In genomic region chr3:119571230-119571629, GRCh38 we compare ENCODE assay signal across 21 cellular contexts. TPM values are rescaled to one million over a fixed set of nuclear protein-coding genes. Genes with fewer than 3 reads are reported as not detected.
"Had no signal": no experiment of that assay in that cellular context is flagged by ENCODE, and none has a peak within 500 bp of the region (broad histone marks: within the 10 kb centered on the region; RNA-seq: fewer than 3 reads in every experiment).

No MANE protein-coding gene starts in this region.

- H3K9me3 ChIP-seq: breast epithelium, neutrophil, pancreas, sigmoid colon, suprapubic skin, transverse colon had no signal

- H3K27me3 ChIP-seq: breast epithelium, hepatocyte, neutrophil, pancreas, sigmoid colon, suprapubic skin, transverse colon had no signal

- H3K4me3 Mint-ChIP-seq: activated CD4-positive, alpha-beta T cell treated with anti-CD3 and anti-CD28 coated beads, Interleukin-2, amount 10 ng/mL, durations not matched to agents 24 days and 14 days; activated CD8-positive, alpha-beta T cell treated with anti-CD3 and anti-CD28 coated beads, Interleukin-2, amount 10 ng/mL, durations not matched to agents 7 days and 5 days; activated naive CD4-positive, alpha-beta T cell treated with anti-CD3 and anti-CD28 coated beads for 36 hours; activated naive CD8-positive, alpha-beta T cell treated with anti-CD3 and anti-CD28 coated beads, Interleukin-2, amount 50 U/mL, for 24 hours; activated T-cell treated with anti-CD3 and anti-CD28 coated beads, Interleukin-2, amount 50 U/mL, for 24 hours; memory B cell; natural killer cell had no signal

- DNase-seq: activated CD4-positive, alpha-beta T cell treated with anti-CD3 and anti-CD28 coated beads, Interleukin-2, amount 10 ng/mL, durations not matched to agents 24 days and 14 days; activated CD8-positive, alpha-beta T cell treated with anti-CD3 and anti-CD28 coated beads, Interleukin-2, amount 10 ng/mL, durations not matched to agents 7 days and 5 days; activated naive CD4-positive, alpha-beta T cell treated with anti-CD3 and anti-CD28 coated beads for 36 hours; activated naive CD8-positive, alpha-beta T cell treated with anti-CD3 and anti-CD28 coated beads, Interleukin-2, amount 50 U/mL, for 24 hours; activated T-cell treated with anti-CD3 and anti-CD28 coated beads, Interleukin-2, amount 50 U/mL, for 24 hours; effector CD8-positive, alpha-beta T cell; natural killer cell; pancreas; sigmoid colon; stimulated activated CD4-positive, alpha-beta T cell treated with anti-CD3 and anti-CD28 coated beads, Interleukin-2, amount 100 ng/mL, for 24 hours; stimulated activated naive CD8-positive, alpha-beta T cell treated with anti-CD3 and anti-CD28 coated beads, Interleukin-15, Interleukin-2, amounts not matched to agents 100 U/mL and 50 U/mL, for 24 hours; T1000; transverse colon had no signal

- H3K4me2 ChIP-seq: hepatocyte had no signal

- H3K4me1 Mint-ChIP-seq: memory B cell, natural killer cell had no signal

- H3K27ac Mint-ChIP-seq: activated CD4-positive, alpha-beta T cell treated with anti-CD3 and anti-CD28 coated beads, Interleukin-2, amount 10 ng/mL, durations not matched to agents 24 days and 14 days; activated CD8-positive, alpha-beta T cell treated with anti-CD3 and anti-CD28 coated beads, Interleukin-2, amount 10 ng/mL, durations not matched to agents 7 days and 5 days; activated naive CD4-positive, alpha-beta T cell treated with anti-CD3 and anti-CD28 coated beads for 36 hours; activated naive CD8-positive, alpha-beta T cell treated with anti-CD3 and anti-CD28 coated beads, Interleukin-2, amount 50 U/mL, for 24 hours; activated T-cell treated with anti-CD3 and anti-CD28 coated beads, Interleukin-2, amount 50 U/mL, for 24 hours; activated T-helper 2 cell treated with anti-CD3 and anti-CD28 coated beads, Interferon-gamma antibody, Interleukin-2, Interleukin-4, amounts not matched to agents 10 μg/mL and 5 μg/mL and 100 μg/mL, durations not matched to agents 14 hours and 24 hours and 36 hours; memory B cell; natural killer cell had no signal

- H3K36me3 ChIP-seq: breast epithelium, neutrophil, pancreas, sigmoid colon, suprapubic skin, transverse colon had no signal

- ATAC-seq: activated CD8-positive, alpha-beta T cell treated with anti-CD3 and anti-CD28 coated beads, Interleukin-2, amount 10 ng/mL, durations not matched to agents 7 days and 5 days; activated naive CD8-positive, alpha-beta T cell treated with anti-CD3 and anti-CD28 coated beads, Interleukin-2, amount 50 U/mL, for 24 hours; esophagus mucosa; natural killer cell; stimulated activated naive CD8-positive, alpha-beta T cell treated with anti-CD3 and anti-CD28 coated beads, Interleukin-15, Interleukin-2, amounts not matched to agents 100 U/mL and 50 U/mL, for 24 hours had no signal

- H3K27ac ChIP-seq: breast epithelium, hepatocyte, neutrophil, suprapubic skin had no signal

- H3K4me1 ChIP-seq: breast epithelium, pancreas, sigmoid colon, suprapubic skin, transverse colon had no signal

- H3K27me3 Mint-ChIP-seq: memory B cell had no signal

- H3K4me3 ChIP-seq: breast epithelium, hepatocyte, pancreas, sigmoid colon, suprapubic skin, transverse colon had no signal

- H3K9me3 Mint-ChIP-seq: activated naive CD4-positive, alpha-beta T cell treated with anti-CD3 and anti-CD28 coated beads for 36 hours; activated naive CD8-positive, alpha-beta T cell treated with anti-CD3 and anti-CD28 coated beads, Interleukin-2, amount 50 U/mL, for 24 hours; activated T-cell treated with anti-CD3 and anti-CD28 coated beads, Interleukin-2, amount 50 U/mL, for 24 hours; activated T-helper 2 cell treated with anti-CD3 and anti-CD28 coated beads, Interferon-gamma antibody, Interleukin-2, Interleukin-4, amounts not matched to agents 10 μg/mL and 5 μg/mL and 100 μg/mL, durations not matched to agents 14 hours and 24 hours and 36 hours; memory B cell; natural killer cell had no signal

- H2AFZ ChIP-seq: hepatocyte had no signal

- H3K36me3 Mint-ChIP-seq: memory B cell, natural killer cell had no signal

- H3K79me2 ChIP-seq: hepatocyte had no signal

RNA-seq across cellular contexts. Expression of gene CD80, which starts 11.8 kb away (rescaled TPM):
- total RNA-seq: astrocyte, suprapubic skin had no signal

RNA-seq across cellular contexts. Expression of gene PLA1A, which starts 26.5 kb away (rescaled TPM):
- total RNA-seq: activated CD8-positive, alpha-beta T cell treated with anti-CD3 and anti-CD28 coated beads, Interleukin-2, amount 10 ng/mL, durations not matched to agents 7 days and 5 days; activated T-helper 2 cell treated with anti-CD3 and anti-CD28 coated beads, Interferon-gamma antibody, Interleukin-2, Interleukin-4, amounts not matched to agents 10 μg/mL and 5 μg/mL and 100 μg/mL, durations not matched to agents 14 hours and 24 hours and 36 hours had no signal
